ENCODE assay signal across 8 cellular contexts in the genomic region with DNA sequence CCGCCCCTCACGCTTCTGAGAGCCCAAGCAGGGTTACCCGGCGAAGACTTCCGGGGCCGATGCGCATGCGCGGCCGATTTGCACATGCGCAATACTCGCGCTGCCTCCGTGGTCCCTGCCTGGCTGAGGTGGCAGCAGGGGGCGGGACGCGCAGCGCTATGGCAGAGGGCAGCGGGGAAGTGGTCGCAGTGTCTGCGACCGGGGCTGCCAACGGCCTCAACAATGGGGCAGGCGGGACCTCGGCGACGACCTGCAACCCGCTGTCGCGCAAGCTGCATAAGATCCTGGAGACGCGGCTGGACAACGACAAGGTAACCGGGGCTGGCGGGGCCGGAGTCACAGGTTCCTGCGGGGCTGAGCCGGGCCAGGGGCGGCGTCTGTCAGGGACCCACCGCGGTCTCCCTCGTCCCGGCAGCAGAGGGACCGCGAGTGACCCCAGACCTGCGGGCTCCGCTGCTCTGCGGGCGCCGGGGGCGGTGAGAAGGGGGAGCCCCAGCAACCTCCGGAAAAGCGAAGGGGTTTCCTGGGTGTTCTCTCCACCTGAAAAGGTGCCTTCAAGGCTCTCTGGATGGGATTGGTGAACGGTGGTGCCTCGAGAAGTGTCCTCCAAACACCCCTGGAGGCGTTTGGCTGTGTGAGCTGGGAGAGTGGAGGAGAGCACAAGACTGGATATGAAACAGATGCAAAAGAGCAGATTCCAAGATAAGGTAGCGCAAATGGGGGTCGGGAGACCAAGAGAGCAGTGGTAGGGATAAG.
DNase-seq lines count a peak whose midpoint lies in the region; ATAC-seq lines count a peak whose summit lies in the region.

Gene COG6, plus strand, starts transcription at position 94 of the 756 bp plus-strand sequence. Its CDS starts 65 bp downstream, at position 159.

- ATAC-seq in GM18909 (IDR thresholded peaks at IDR 0.05; ENCODE audit: poor library complexity, unreplicated experiment) (peak; percentile 93), HG03159 (IDR thresholded peaks at IDR 0.05; ENCODE audit: unreplicated experiment) (peak; percentile 93)

- DNase-seq in AG20443 (ENCODE audit: low spot score) = peak; percentile 98
- peak; percentile 67 for DNase-seq in NCI-H226
- DNase-seq in activated CD4-positive, CD25-positive, alpha-beta regulatory T cell (lab: John Stamatoyannopoulos, UW) = peak; percentile 82 to 95 (median 91)
- peak; percentile 90 for DNase-seq in central memory CD4-positive, alpha-beta T cell
- peak; percentile 95 for DNase-seq in islet precursor cell
- peak; percentile 96 for DNase-seq in stimulated activated CD4-positive, alpha-beta T cell treated with anti-CD3 and anti-CD28 coated beads, Interleukin-12 subunit alpha, Interleukin-12 subunit beta, amount 100 ng/mL, for 4 hours

Comparison
In these comparisons a context has a peak if more than half of its experiments do, and no peak if none do; other contexts are left out.
1. Peak in every context shown above with its lines: DNase-seq and ATAC-seq.